ENCODE assay signal across 19 cellular contexts in the genomic region with DNA sequence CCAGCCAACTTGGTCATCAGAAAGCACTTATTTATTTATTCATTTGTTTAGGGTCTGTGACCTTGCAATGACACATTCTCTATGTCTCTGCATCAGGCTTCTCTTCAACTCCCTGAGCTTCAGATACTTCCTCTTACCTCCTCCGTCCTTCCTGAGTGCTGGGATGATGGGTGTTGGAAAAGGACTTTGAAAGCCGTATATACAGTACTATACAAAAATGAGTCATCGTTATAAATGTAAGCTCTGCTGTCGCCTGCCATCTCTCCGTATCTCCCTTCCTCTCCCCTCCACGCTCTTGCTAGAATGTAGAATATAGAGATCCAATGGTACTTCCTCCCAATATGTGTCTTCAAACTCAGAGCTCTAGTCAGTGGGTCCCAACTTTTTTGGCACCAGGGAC.
"Had no signal": no experiment of that assay in that cellular context is flagged by ENCODE, and none has a peak within 500 bp of the region (broad histone marks: within the 10 kb centered on the region; RNA-seq: fewer than 3 reads in every experiment).

No MANE protein-coding gene starts in this region.

- DNase-seq: activated CD4-positive, alpha-beta T cell treated with anti-CD3 and anti-CD28 coated beads for 4 hours; activated CD8-positive, alpha-beta memory T cell treated with anti-CD3 and anti-CD28 coated beads, Interleukin-2, amount 50 U/mL, for 48 hours; activated CD8-positive, alpha-beta T cell treated with anti-CD3 and anti-CD28 coated beads for 36 hours; activated naive CD4-positive, alpha-beta T cell treated with anti-CD3 and anti-CD28 coated beads, Interleukin-2, amount 50 U/mL, for 16 hours; activated T-cell treated with anti-CD3 and anti-CD28 coated beads, Interleukin-2, amount 50 U/mL, for 1 hour; aorta; caudate nucleus; colonic mucosa; MM.1S; NCI-H1105 treated with DMSO at 0.1 percent for 48 hours; NCI-H1436 treated with DMSO at 0.1 percent for 48 hours; NCI-H187 treated with DMSO at 0.1 percent for 48 hours; NCI-H2081 treated with DMSO at 0.1 percent for 48 hours; NCI-H446; SIG-M5; T-cell; T-helper 2 cell had no signal

- H3K4me1 Mint-ChIP-seq: T-cell had no signal

- H3K9me3 Mint-ChIP-seq: activated CD8-positive, alpha-beta T cell treated with anti-CD3 and anti-CD28 coated beads for 36 hours had no signal

- H3K27ac ChIP-seq: breast epithelium, colonic mucosa had no signal

- H3K36me3 Mint-ChIP-seq: T-cell had no signal

- H3K4me3 Mint-ChIP-seq: activated CD8-positive, alpha-beta T cell treated with anti-CD3 and anti-CD28 coated beads for 36 hours; T-cell had no signal

- H3K27ac Mint-ChIP-seq: activated CD8-positive, alpha-beta T cell treated with anti-CD3 and anti-CD28 coated beads for 36 hours; T-cell had no signal

- ATAC-seq: activated CD4-positive, CD25-positive, alpha-beta regulatory T cell treated with anti-CD3 and anti-CD28 coated beads, Interleukin-2, amount 50 U/mL, for 24 hours; activated CD8-positive, alpha-beta T cell treated with anti-CD3 and anti-CD28 coated beads for 36 hours; T-cell had no signal

- H3K9me3 ChIP-seq: colonic mucosa had no signal

- H3K27me3 ChIP-seq: breast epithelium, colonic mucosa had no signal

- H3K36me3 ChIP-seq: breast epithelium, colonic mucosa had no signal

- H3K4me3 ChIP-seq: breast epithelium, colonic mucosa had no signal

- H3K4me1 ChIP-seq: breast epithelium, colonic mucosa had no signal
